Comparison of ENCODE assay signal across 1 cellular context in the genomic region with DNA sequence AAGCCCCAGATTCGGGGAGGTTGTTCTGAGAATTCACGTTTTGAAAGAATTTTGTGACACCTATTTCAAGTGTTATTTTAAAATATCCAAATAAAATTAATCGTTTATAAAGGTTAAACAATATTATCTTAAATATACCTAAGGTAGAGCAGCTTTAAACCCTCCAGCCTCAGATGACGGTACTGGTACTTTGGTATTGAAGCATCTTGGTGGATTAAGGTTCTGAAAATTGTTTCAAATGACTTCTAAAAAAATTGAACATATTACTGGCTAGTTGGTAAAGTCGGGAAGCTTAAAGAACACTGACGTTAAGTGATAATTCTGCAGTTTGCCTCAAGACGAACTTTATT.
TF ChIP-seq lines count a peak whose summit lies in the region.

No MANE protein-coding gene starts in this region.

TF ChIP-seq in GM23338, 12 proteins besides CTCF, POLR2A, EP300 and RAD21 (continued from another document):
- TF ChIP-seq, protein P1, sequence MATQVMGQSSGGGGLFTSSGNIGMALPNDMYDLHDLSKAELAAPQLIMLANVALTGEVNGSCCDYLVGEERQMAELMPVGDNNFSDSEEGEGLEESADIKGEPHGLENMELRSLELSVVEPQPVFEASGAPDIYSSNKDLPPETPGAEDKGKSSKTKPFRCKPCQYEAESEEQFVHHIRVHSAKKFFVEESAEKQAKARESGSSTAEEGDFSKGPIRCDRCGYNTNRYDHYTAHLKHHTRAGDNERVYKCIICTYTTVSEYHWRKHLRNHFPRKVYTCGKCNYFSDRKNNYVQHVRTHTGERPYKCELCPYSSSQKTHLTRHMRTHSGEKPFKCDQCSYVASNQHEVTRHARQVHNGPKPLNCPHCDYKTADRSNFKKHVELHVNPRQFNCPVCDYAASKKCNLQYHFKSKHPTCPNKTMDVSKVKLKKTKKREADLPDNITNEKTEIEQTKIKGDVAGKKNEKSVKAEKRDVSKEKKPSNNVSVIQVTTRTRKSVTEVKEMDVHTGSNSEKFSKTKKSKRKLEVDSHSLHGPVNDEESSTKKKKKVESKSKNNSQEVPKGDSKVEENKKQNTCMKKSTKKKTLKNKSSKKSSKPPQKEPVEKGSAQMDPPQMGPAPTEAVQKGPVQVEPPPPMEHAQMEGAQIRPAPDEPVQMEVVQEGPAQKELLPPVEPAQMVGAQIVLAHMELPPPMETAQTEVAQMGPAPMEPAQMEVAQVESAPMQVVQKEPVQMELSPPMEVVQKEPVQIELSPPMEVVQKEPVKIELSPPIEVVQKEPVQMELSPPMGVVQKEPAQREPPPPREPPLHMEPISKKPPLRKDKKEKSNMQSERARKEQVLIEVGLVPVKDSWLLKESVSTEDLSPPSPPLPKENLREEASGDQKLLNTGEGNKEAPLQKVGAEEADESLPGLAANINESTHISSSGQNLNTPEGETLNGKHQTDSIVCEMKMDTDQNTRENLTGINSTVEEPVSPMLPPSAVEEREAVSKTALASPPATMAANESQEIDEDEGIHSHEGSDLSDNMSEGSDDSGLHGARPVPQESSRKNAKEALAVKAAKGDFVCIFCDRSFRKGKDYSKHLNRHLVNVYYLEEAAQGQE (IDR thresholded peaks at IDR 0.05; ENCODE audit: unreplicated experiment): no peak
- TF ChIP-seq ZNF331 (CRISPR knock-in tag; IDR thresholded peaks at IDR 0.05; ENCODE audit: low read depth) (no peak), EZH2 (IDR thresholded peaks at IDR 0.05; ENCODE audit: low read depth, unreplicated experiment) (no peak), ZNF114 (CRISPR knock-in tag; IDR thresholded peaks at IDR 0.05) (no peak), NANOG (IDR thresholded peaks at IDR 0.05; ENCODE audit: borderline replicate concordance) (no peak)
- TF ChIP-seq, protein P2, sequence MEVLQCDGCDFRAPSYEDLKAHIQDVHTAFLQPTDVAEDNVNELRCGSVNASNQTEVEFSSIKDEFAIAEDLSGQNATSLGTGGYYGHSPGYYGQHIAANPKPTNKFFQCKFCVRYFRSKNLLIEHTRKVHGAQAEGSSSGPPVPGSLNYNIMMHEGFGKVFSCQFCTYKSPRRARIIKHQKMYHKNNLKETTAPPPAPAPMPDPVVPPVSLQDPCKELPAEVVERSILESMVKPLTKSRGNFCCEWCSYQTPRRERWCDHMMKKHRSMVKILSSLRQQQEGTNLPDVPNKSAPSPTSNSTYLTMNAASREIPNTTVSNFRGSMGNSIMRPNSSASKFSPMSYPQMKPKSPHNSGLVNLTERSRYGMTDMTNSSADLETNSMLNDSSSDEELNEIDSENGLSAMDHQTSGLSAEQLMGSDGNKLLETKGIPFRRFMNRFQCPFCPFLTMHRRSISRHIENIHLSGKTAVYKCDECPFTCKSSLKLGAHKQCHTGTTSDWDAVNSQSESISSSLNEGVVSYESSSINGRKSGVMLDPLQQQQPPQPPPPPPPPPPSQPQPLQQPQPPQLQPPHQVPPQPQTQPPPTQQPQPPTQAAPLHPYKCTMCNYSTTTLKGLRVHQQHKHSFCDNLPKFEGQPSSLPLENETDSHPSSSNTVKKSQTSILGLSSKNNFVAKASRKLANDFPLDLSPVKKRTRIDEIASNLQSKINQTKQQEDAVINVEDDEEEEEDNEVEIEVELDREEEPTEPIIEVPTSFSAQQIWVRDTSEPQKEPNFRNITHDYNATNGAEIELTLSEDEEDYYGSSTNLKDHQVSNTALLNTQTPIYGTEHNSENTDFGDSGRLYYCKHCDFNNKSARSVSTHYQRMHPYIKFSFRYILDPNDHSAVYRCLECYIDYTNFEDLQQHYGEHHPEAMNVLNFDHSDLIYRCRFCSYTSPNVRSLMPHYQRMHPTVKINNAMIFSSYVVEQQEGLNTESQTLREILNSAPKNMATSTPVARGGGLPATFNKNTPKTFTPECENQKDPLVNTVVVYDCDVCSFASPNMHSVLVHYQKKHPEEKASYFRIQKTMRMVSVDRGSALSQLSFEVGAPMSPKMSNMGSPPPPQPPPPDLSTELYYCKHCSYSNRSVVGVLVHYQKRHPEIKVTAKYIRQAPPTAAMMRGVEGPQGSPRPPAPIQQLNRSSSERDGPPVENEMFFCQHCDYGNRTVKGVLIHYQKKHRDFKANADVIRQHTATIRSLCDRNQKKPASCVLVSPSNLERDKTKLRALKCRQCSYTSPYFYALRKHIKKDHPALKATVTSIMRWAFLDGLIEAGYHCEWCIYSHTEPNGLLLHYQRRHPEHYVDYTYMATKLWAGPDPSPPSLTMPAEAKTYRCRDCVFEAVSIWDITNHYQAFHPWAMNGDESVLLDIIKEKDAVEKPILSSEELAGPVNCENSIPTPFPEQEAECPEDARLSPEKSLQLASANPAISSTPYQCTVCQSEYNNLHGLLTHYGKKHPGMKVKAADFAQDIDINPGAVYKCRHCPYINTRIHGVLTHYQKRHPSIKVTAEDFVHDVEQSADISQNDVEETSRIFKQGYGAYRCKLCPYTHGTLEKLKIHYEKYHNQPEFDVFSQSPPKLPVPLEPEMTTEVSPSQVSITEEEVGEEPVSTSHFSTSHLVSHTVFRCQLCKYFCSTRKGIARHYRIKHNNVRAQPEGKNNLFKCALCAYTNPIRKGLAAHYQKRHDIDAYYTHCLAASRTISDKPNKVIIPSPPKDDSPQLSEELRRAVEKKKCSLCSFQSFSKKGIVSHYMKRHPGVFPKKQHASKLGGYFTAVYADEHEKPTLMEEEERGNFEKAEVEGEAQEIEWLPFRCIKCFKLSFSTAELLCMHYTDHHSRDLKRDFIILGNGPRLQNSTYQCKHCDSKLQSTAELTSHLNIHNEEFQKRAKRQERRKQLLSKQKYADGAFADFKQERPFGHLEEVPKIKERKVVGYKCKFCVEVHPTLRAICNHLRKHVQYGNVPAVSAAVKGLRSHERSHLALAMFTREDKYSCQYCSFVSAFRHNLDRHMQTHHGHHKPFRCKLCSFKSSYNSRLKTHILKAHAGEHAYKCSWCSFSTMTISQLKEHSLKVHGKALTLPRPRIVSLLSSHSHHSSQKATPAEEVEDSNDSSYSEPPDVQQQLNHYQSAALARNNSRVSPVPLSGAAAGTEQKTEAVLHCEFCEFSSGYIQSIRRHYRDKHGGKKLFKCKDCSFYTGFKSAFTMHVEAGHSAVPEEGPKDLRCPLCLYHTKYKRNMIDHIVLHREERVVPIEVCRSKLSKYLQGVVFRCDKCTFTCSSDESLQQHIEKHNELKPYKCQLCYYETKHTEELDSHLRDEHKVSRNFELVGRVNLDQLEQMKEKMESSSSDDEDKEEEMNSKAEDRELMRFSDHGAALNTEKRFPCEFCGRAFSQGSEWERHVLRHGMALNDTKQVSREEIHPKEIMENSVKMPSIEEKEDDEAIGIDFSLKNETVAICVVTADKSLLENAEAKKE (CRISPR knock-in tag; IDR thresholded peaks at IDR 0.05): no peak
